In genomic region chr6:146874278-146875018, GRCh38 we compare ENCODE assay signal across 18 cellular contexts.
"Had no signal": no experiment of that assay in that cellular context is flagged by ENCODE, and none has a peak within 500 bp of the region (broad histone marks: within the 10 kb centered on the region; RNA-seq: fewer than 3 reads in every experiment).

No MANE protein-coding gene starts in this region.

- H3K4me1 Mint-ChIP-seq: stimulated activated effector memory CD8-positive, alpha-beta T cell treated with anti-CD3 and anti-CD28 coated beads, Interleukin-12 subunit alpha, Interleukin-12 subunit beta, amount 100 ng/mL, for 72 hours had no signal

- DNase-seq: effector CD4-positive, alpha-beta T cell; endodermal cell; foreskin melanocyte; heart left ventricle; hippocampal formation; kidney glomerular epithelial cell; naive thymus-derived CD4-positive, alpha-beta T cell; nephron progenitor cell; psoas muscle; retina; right lobe of liver; stimulated activated CD4-positive, alpha-beta T cell treated with anti-CD3 and anti-CD28 coated beads, Interleukin-4, amount 100 ng/mL, for 1 hour; stimulated activated CD8-positive, alpha-beta memory T cell treated with anti-CD3 and anti-CD28 coated beads, Interleukin-4, amount 100 ng/mL, for 48 hours; stimulated activated naive CD8-positive, alpha-beta T cell treated with anti-CD3 and anti-CD28 coated beads, Interleukin-15, amount 100 ng/mL, for 72 hours; testis; upper lobe of right lung had no signal

- H3K36me3 Mint-ChIP-seq: stimulated activated effector memory CD8-positive, alpha-beta T cell treated with anti-CD3 and anti-CD28 coated beads, Interleukin-12 subunit alpha, Interleukin-12 subunit beta, amount 100 ng/mL, for 72 hours had no signal

- H3K27ac Mint-ChIP-seq: endodermal cell; nephron progenitor cell; stimulated activated effector memory CD8-positive, alpha-beta T cell treated with anti-CD3 and anti-CD28 coated beads, Interleukin-12 subunit alpha, Interleukin-12 subunit beta, amount 100 ng/mL, for 72 hours had no signal

- H3K4me3 Mint-ChIP-seq: endodermal cell; naive thymus-derived CD4-positive, alpha-beta T cell; nephron progenitor cell; stimulated activated effector memory CD8-positive, alpha-beta T cell treated with anti-CD3 and anti-CD28 coated beads, Interleukin-12 subunit alpha, Interleukin-12 subunit beta, amount 100 ng/mL, for 72 hours; stimulated activated naive CD8-positive, alpha-beta T cell treated with anti-CD3 and anti-CD28 coated beads, Interleukin-15, amount 100 ng/mL, for 72 hours had no signal

- H3K27me3 Mint-ChIP-seq: stimulated activated naive CD8-positive, alpha-beta T cell treated with anti-CD3 and anti-CD28 coated beads, Interleukin-15, amount 100 ng/mL, for 72 hours had no signal

- FAIRE-seq: endothelial cell of umbilical vein had no signal

- H3K9me3 Mint-ChIP-seq: endodermal cell; nephron progenitor cell; stimulated activated effector memory CD8-positive, alpha-beta T cell treated with anti-CD3 and anti-CD28 coated beads, Interleukin-12 subunit alpha, Interleukin-12 subunit beta, amount 100 ng/mL, for 72 hours; stimulated activated naive CD8-positive, alpha-beta T cell treated with anti-CD3 and anti-CD28 coated beads, Interleukin-15, amount 100 ng/mL, for 72 hours had no signal
